8 cellular contexts compared by ENCODE assay signal in genomic region chr22:31160328-31160978, GRCh38. TPM values are rescaled to one million over a fixed set of nuclear protein-coding genes. Genes with fewer than 3 reads are reported as not detected.
DNase-seq lines count a peak whose midpoint lies in the region; ATAC-seq, FAIRE-seq and TF ChIP-seq lines count a peak whose summit lies in the region.

No MANE protein-coding gene starts in this region.

- peaks cover 15% of the 10 kb centered on the region for H3K9me1 ChIP-seq in IMR-90 (ENCODE audit: insufficient read depth, low read length)

- H3K4me3 Mint-ChIP-seq in activated T-cell treated with anti-CD3 and anti-CD28 coated beads, Interleukin-2, amount 50 U/mL, for 24 hours = peak overlapping the region; percentile 95

- no peaks in the 10 kb centered on the region for H3K9me3 Mint-ChIP-seq in activated T-cell treated with anti-CD3 and anti-CD28 coated beads, Interleukin-2, amount 50 U/mL, for 24 hours

- peaks cover 30% of the 10 kb centered on the region for H3K36me3 Mint-ChIP-seq in activated T-cell treated with anti-CD3 and anti-CD28 coated beads, Interleukin-2, amount 50 U/mL, for 24 hours (ENCODE audit: low read depth)

- peak overlapping the region; percentile 94 for H3K23ac ChIP-seq in IMR-90 (ENCODE audit: low read depth, low read length)

- peaks cover 9 to 38% of the 10 kb centered on the region in 2 experiments; a peak in 2 of 4 replicates for H3K79me1 ChIP-seq in IMR-90 (ENCODE audit: low read depth in 1 of 2, low read length in 2 of 2)

- H2BK20ac ChIP-seq in IMR-90 (ENCODE audit: low read depth, low read length) = peak overlapping the region; percentile 32; the same call in 1 of the 2 replicates

- peak overlapping the region; percentile 99 for H3K27ac Mint-ChIP-seq in activated T-cell treated with anti-CD3 and anti-CD28 coated beads, Interleukin-2, amount 50 U/mL, for 24 hours

- peak overlapping the region; percentile 97 for H3K9ac ChIP-seq in IMR-90 (ENCODE audit: low read depth, low read length)
- peak overlapping the region; percentile 98 for H3K9ac ChIP-seq in adipocyte (ENCODE audit: low read length)

- POLR2A ChIA-PET in IMR-90 (lab: Charles Lee; ENCODE audit: unreplicated experiment) = no interaction called here

- H2AK5ac ChIP-seq in IMR-90 (ENCODE audit: low read depth, low read length) = peak overlapping the region; percentile 89

- no peak for FAIRE-seq in small intestine (lab: Jason Lieb, UNC)

- dilution Hi-C loops in IMR-90 (cut with HindIII; ENCODE audit: low sequenced_read_pairs, unreplicated experiment) = no loop called here

- peak overlapping the region; percentile 73 for H4K5ac ChIP-seq in IMR-90 (ENCODE audit: low read depth, low read length)

- BruUV-seq in IMR-90 (replicated peaks; lab: Mats Ljungman, UMichigan) = no TSS peak

- H3K56ac ChIP-seq in IMR-90 (ENCODE audit: extremely low read depth, insufficient read depth, low read length) = peak overlapping the region; percentile 83

- CTCF ChIA-PET in IMR-90 (lab: Yijun Ruan, JAX) = interaction anchor here (0.7 to 1.2 kb wide), 2 partner anchors 70 to 82 kb away, joined by 3 read pairs; no protein-coding TSS in a partner anchor

- H3K4me3 ChIP-seq in IMR-90 (ENCODE audit: insufficient read depth, low read depth, low read length) (peak overlapping the region; percentile 90), adipocyte (ENCODE audit: low read length) (peak overlapping the region; percentile 95), iPS-11a (ENCODE audit: low read depth, low read length) (peak overlapping the region; percentile 84), small intestine (ENCODE audit: low read depth in 1 of 2, low read length in 2 of 2) (peak overlapping the region; percentile 78 to 81)

- peaks cover 10% of the 10 kb centered on the region for H3K36me3 ChIP-seq in IMR-90 (ENCODE audit: control insufficient read depth, insufficient read depth, low read length)
- peaks cover 13% of the 10 kb centered on the region for H3K36me3 ChIP-seq in adipocyte (ENCODE audit: control insufficient read depth, insufficient read depth, low read length, severe bottlenecking)
- peaks cover 0 to 2% of the 10 kb centered on the region in 2 donors for H3K36me3 ChIP-seq in small intestine (ENCODE audit: control insufficient read depth in 2 of 2, insufficient read depth in 2 of 2, low read length in 2 of 2)

- H3K27ac ChIP-seq in IMR-90 (ENCODE audit: insufficient read depth, low read length) = peak overlapping the region; percentile 89
- H3K27ac ChIP-seq in small intestine (ENCODE audit: low read depth in 1 of 2, low read length in 1 of 2) = peak overlapping the region; percentile 61 to 77

- no peak for DNase-seq in activated T-cell treated with anti-CD3 and anti-CD28 coated beads, Interleukin-2, amount 50 U/mL, for 24 hours
- DNase-seq in activated T-cell treated with anti-CD3 and anti-CD28 coated beads, Interleukin-2, amount 50 U/mL, for 1 hour = no peak
- DNase-seq in IMR-90 = peak; percentile 31
- peak; percentile 72 for DNase-seq in adipocyte (ENCODE audit: low read depth)
- peak; percentile 35 for DNase-seq in small intestine
- no peak for DNase-seq in KG1 (lab: John Stamatoyannopoulos, UW)

- H4K20me1 ChIP-seq in IMR-90 (ENCODE audit: insufficient read depth, low read length) = peaks cover 4% of the 10 kb centered on the region; the same call in 1 of the 2 replicates

- no peaks in the 10 kb centered on the region for H3K27me3 Mint-ChIP-seq in activated T-cell treated with anti-CD3 and anti-CD28 coated beads, Interleukin-2, amount 50 U/mL, for 24 hours

- intact Hi-C loops in IMR-90 (cut with micrococcal nuclease) = loop anchor here (5.0 kb wide), 1 partner anchor 72 kb away; no protein-coding TSS in a partner anchor

- peak overlapping the region; percentile 79 for H4K91ac ChIP-seq in IMR-90 (ENCODE audit: insufficient read depth, low read depth, low read length)

- no peak for TF ChIP-seq CTCF in IMR-90 (conservative IDR thresholded peaks at IDR 0.05; ENCODE audit: low read depth, low read length)

- 3% methylated on average over 22 of the region's 32 CpGs; no CpG with 5 or more reads in 1 of the 2 experiments for WGBS in IMR-90 (ENCODE audit: extremely low coverage in 2 of 2, insufficient read length in 1 of 2), 2 experiments
- WGBS in small intestine, 3 donors = 2 to 4% (median 2%) methylated on average over 31 to 32 of the region's 32 CpGs

- peak overlapping the region; percentile 95 for H2AK9ac ChIP-seq in IMR-90 (replicated peaks; ENCODE audit: low read depth, low read length, poor library complexity)

- H3K4me2 ChIP-seq in IMR-90 (ENCODE audit: low read depth, low read length) = peak overlapping the region; percentile 95

- TF ChIP-seq POLR2A in IMR-90 (IDR thresholded peaks at IDR 0.05; ENCODE audit: low read depth, low read length) = no peak

- H3K4me1 ChIP-seq in IMR-90 (ENCODE audit: control insufficient read depth, insufficient read depth, low read length) (peaks cover 17% of the 10 kb centered on the region), adipocyte (ENCODE audit: control insufficient read depth, insufficient read depth, low read length) (peaks cover 29% of the 10 kb centered on the region), small intestine (ENCODE audit: control insufficient read depth in 2 of 2, insufficient read depth in 1 of 2, low read depth in 1 of 2, low read length in 1 of 2) (no peaks in the 10 kb centered on the region)

- in situ Hi-C loops in IMR-90 (cut with MboI; ENCODE audit: low sequenced_read_pairs) = no loop called here

- peak; percentile 70 for ATAC-seq in IMR-90 (ENCODE audit: low read depth)
- ATAC-seq in HG03095 (IDR thresholded peaks at IDR 0.05; ENCODE audit: unreplicated experiment) = no peak

- peak overlapping the region; percentile 95 for H3K14ac ChIP-seq in IMR-90 (replicated peaks; ENCODE audit: low read depth, low read length)

- peak overlapping the region; percentile 53; the same call in 1 of the 3 replicates for H2BK15ac ChIP-seq in IMR-90 (ENCODE audit: low read depth, low read length)

- peak overlapping the region; percentile 92 for H3K4ac ChIP-seq in IMR-90 (ENCODE audit: low read depth, low read length)

- H3K9me3 ChIP-seq in IMR-90 (ENCODE audit: control insufficient read depth, insufficient read depth, low read length) (no peaks in the 10 kb centered on the region), adipocyte (ENCODE audit: control insufficient read depth, low read length) (no peaks in the 10 kb centered on the region), small intestine (ENCODE audit: control insufficient read depth, low read depth) (no peaks in the 10 kb centered on the region)

- peak overlapping the region; percentile 88 for H2AFZ ChIP-seq in IMR-90 (replicated peaks; ENCODE audit: low read length, poor library complexity)

- peak overlapping the region; percentile 77; the same call in 1 of the 2 replicates for H2BK120ac ChIP-seq in IMR-90 (ENCODE audit: low read depth, low read length)

- peaks cover 35% of the 10 kb centered on the region for H3K4me1 Mint-ChIP-seq in activated T-cell treated with anti-CD3 and anti-CD28 coated beads, Interleukin-2, amount 50 U/mL, for 24 hours (ENCODE audit: low read depth)

- peak overlapping the region; percentile 78 to 91 for H4K8ac ChIP-seq in IMR-90 (ENCODE audit: low read depth in 2 of 2, low read length in 2 of 2)

- no peak for TF ChIP-seq RAD21 in IMR-90 (IDR thresholded peaks at IDR 0.05; ENCODE audit: low read length)

- H3K27me3 ChIP-seq in IMR-90 (ENCODE audit: control insufficient read depth, insufficient read depth, low read length) = no peaks in the 10 kb centered on the region
- no peaks in the 10 kb centered on the region for H3K27me3 ChIP-seq in adipocyte (replicated peaks; ENCODE audit: control insufficient read depth, insufficient read depth, low read length)
- H3K27me3 ChIP-seq in small intestine (ENCODE audit: control insufficient read depth in 2 of 2, insufficient read depth in 2 of 2, low read length in 2 of 2) = no peaks in the 10 kb centered on the region

- peak overlapping the region; percentile 62 for H3K18ac ChIP-seq in IMR-90 (ENCODE audit: low read depth, low read length)

- peak overlapping the region; percentile 77 for H2BK5ac ChIP-seq in IMR-90 (ENCODE audit: low read depth, low read length, poor library complexity, severe bottlenecking)

TF ChIP-seq in IMR-90, 13 proteins besides CTCF, POLR2A, EP300 and RAD21 (continues in another document):
- peak; percentile 49; the same call in 1 of the 2 replicates for TF ChIP-seq MXI1 (IDR thresholded peaks at IDR 0.05; ENCODE audit: borderline replicate concordance, low read depth, low read length)

RNA-seq across cellular contexts. Expression of gene RNF185, which starts 0.5 kb away (rescaled TPM):
- 30.3 and 34.2 TPM in 2 replicates for total RNA-seq in IMR-90 (2012; rRNA removed)
- 33.6 and 38.7 TPM in 2 replicates for polyA plus RNA-seq in IMR-90 (2012; rRNA removed)
- polyA plus RNA-seq in IMR-90 (2012; cell fraction: cytosol; rRNA removed) = 19.1 and 21.5 TPM in 2 replicates
- polyA plus RNA-seq in IMR-90 (2012; cell fraction: nucleus; rRNA removed; ENCODE audit: low replicate concordance) = 16.0 and 45.2 TPM in 2 replicates
- polyA plus RNA-seq in small intestine = 10 to 100 TPM; 18.3 to 34.9 (median 30.8) TPM

RNA-seq across cellular contexts. Expression of gene PLA2G3, which starts 20.1 kb away (rescaled TPM):
- total RNA-seq in IMR-90 (2012; rRNA removed) = under 0.01 TPM in 1 of 2 replicates, not detected in the other
- polyA plus RNA-seq in IMR-90 (2012; rRNA removed) (0.07 and 0.12 TPM in 2 replicates), small intestine (1 to 10 TPM in 1 of 3 donors, not detected in 2; 4.2 TPM)
- 0.04 TPM in 1 of 2 replicates, not detected in the other for polyA plus RNA-seq in IMR-90 (2012; cell fraction: cytosol; rRNA removed)
- polyA plus RNA-seq in IMR-90 (2012; cell fraction: nucleus; rRNA removed; ENCODE audit: low replicate concordance) = 0.09 and 0.11 TPM in 2 replicates

RNA-seq across cellular contexts. Expression of gene INPP5J, which starts 37.7 kb away (rescaled TPM):
- 0.28 and 0.36 TPM in 2 replicates for total RNA-seq in IMR-90 (2012; rRNA removed)
- 2.0 and 2.2 TPM in 2 replicates for polyA plus RNA-seq in IMR-90 (2012; rRNA removed)
- 0.41 and 2.1 TPM in 2 replicates for polyA plus RNA-seq in IMR-90 (2012; cell fraction: cytosol; rRNA removed)
- polyA plus RNA-seq in IMR-90 (2012; cell fraction: nucleus; rRNA removed; ENCODE audit: low replicate concordance) = 9.6 and 20.2 TPM in 2 replicates
- 10 to 100 TPM; 12.2 to 93.7 (median 81.9) TPM for polyA plus RNA-seq in small intestine

RNA-seq across cellular contexts. Expression of gene LIMK2, which starts 51.6 kb away (rescaled TPM):
- 25.0 and 31.9 TPM in 2 replicates for total RNA-seq in IMR-90 (2012; rRNA removed)
- polyA plus RNA-seq in IMR-90 (2012; rRNA removed) (14.0 and 14.5 TPM in 2 replicates), small intestine (10 to 100 TPM; 15.7 to 37.1 (median 21.1) TPM)
- polyA plus RNA-seq in IMR-90 (2012; cell fraction: cytosol; rRNA removed) = 7.5 and 8.9 TPM in 2 replicates
- polyA plus RNA-seq in IMR-90 (2012; cell fraction: nucleus; rRNA removed; ENCODE audit: low replicate concordance) = 24.8 and 31.3 TPM in 2 replicates

RNA-seq across cellular contexts. Expression of gene SELENOM, which starts 53.1 kb away (rescaled TPM):
- 36.1 and 46.2 TPM in 2 replicates for total RNA-seq in IMR-90 (2012; rRNA removed)
- polyA plus RNA-seq in IMR-90 (2012; rRNA removed) (270 and 369 TPM in 2 replicates), small intestine (100 to 1,000 TPM in 1 of 3 donors, 10 to 100 TPM in 2; 14.8 to 163 (median 90.0) TPM)
- polyA plus RNA-seq in IMR-90 (2012; cell fraction: cytosol; rRNA removed) = 662 and 853 TPM in 2 replicates
- polyA plus RNA-seq in IMR-90 (2012; cell fraction: nucleus; rRNA removed; ENCODE audit: low replicate concordance) = 256 and 316 TPM in 2 replicates

Comparison
In these comparisons a context has a peak if more than half of its experiments do, and no peak if none do; other contexts are left out.
1. DNase-seq: peak in IMR-90 (single experiment), adipocyte (single experiment) and small intestine (single experiment); none in activated T-cell treated with anti-CD3 and anti-CD28 coated beads, Interleukin-2, amount 50 U/mL, for 24 hours (single experiment), activated T-cell treated with anti-CD3 and anti-CD28 coated beads, Interleukin-2, amount 50 U/mL, for 1 hour (single experiment) and KG1 (single experiment).
2. Peak in every context shown above with its lines, with median percentiles within 50 percentile points of each other: H3K4me3 ChIP-seq.